ENCODE assay signal across 2 cellular contexts in the genomic region with DNA sequence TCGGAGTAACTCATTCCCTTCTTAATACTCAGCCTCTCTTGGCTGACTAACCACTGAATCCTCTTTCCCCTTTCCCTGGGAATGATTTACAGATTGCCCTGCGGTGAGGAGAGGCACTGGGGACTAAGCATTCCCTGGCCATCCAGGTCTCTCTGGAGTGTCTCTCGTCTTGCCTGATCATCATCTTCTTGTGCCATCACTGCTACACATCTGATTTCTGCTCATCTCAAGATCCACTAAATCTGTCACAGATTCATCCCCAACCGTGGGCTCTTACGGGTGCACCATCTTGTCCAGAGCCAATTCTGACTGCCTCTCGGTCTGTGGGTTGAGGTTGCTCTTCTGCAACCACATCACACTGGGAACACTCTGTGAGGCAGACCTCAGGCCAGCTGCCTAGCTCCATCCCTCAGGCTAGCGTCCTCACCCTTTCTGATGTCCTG.
TF ChIP-seq lines count a peak whose summit lies in the region.

No MANE protein-coding gene starts in this region.

TF ChIP-seq in SK-N-SH treated with all-trans-retinoic acid at 6 μM for 48 hours, 23 proteins besides CTCF, POLR2A, EP300 and RAD21 (continued from another document):
- TF ChIP-seq ISL1 (CRISPR knock-in tag; IDR thresholded peaks at IDR 0.05), result no peak
- no peak for TF ChIP-seq POU6F1 (CRISPR knock-in tag; IDR thresholded peaks at IDR 0.05; ENCODE audit: borderline replicate concordance, low read depth)
- TF ChIP-seq CSRNP3 (CRISPR knock-in tag; IDR thresholded peaks at IDR 0.05), result no peak
- no peak for TF ChIP-seq ESRRG (CRISPR knock-in tag; IDR thresholded peaks at IDR 0.05)
- no peak for TF ChIP-seq ZFP30 (CRISPR knock-in tag; IDR thresholded peaks at IDR 0.05)
- no peak for TF ChIP-seq BACH2 (CRISPR knock-in tag; IDR thresholded peaks at IDR 0.05; ENCODE audit: borderline replicate concordance)
- no peak for TF ChIP-seq TCF4 (CRISPR knock-in tag; IDR thresholded peaks at IDR 0.05; ENCODE audit: borderline replicate concordance)
- no peak for TF ChIP-seq TOX (CRISPR knock-in tag; IDR thresholded peaks at IDR 0.05; ENCODE audit: borderline replicate concordance)

TF ChIP-seq in SK-N-SH, 30 proteins besides CTCF, POLR2A, EP300 and RAD21 (continued from another document):
- TF ChIP-seq IRF3 (IDR thresholded peaks at IDR 0.05; ENCODE audit: low read depth, low read length), result no peak
- no peak for TF ChIP-seq USF1 (IDR thresholded peaks at IDR 0.05; ENCODE audit: borderline replicate concordance, low read depth)
- no peak for TF ChIP-seq EZH2phosphoT487 (IDR thresholded peaks at IDR 0.05; ENCODE audit: borderline replicate concordance, low read depth)
- no peak for TF ChIP-seq FOXM1 (IDR thresholded peaks at IDR 0.05; ENCODE audit: low read depth)
- TF ChIP-seq REST (IDR thresholded peaks at IDR 0.05; ENCODE audit: low read depth, low read length), result no peak
- TF ChIP-seq TCF12 (IDR thresholded peaks at IDR 0.05), result no peak
- TF ChIP-seq PBX3 (IDR thresholded peaks at IDR 0.05), result no peak
- TF ChIP-seq FOXJ3 (CRISPR knock-in tag; IDR thresholded peaks at IDR 0.05), result no peak
- TF ChIP-seq RFX5 (IDR thresholded peaks at IDR 0.05; ENCODE audit: low read length), result no peak
- no peak for TF ChIP-seq MAX (IDR thresholded peaks at IDR 0.05; ENCODE audit: low read depth)
